In the genomic region with DNA sequence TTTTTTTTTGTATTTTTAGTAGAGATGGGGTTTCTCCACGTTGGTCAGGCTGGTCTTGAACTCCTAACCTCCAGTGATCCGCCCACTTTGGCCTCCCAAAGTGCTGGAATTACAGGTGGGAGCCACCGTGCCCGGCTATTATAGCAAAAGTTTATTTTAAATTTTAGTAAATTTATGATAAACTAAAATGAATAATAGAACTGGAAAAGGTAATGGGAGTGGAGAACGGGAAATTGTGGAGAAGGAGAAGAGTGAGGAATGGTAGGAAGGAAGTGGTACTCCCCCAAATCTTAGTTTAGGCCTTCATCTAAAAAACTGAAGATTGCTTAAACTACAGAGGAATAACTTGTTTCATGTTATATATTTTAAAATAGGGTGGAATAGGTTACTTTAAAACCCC, we compare ENCODE assay signal across 35 cellular contexts.
"Had no signal": no experiment of that assay in that cellular context is flagged by ENCODE, and none has a peak within 500 bp of the region (broad histone marks: within the 10 kb centered on the region; RNA-seq: fewer than 3 reads in every experiment).

No MANE protein-coding gene starts in this region.

- H3K27me3 ChIP-seq: MG63 had no signal

- H3K36me3 ChIP-seq: MG63 had no signal

- H3K9me3 ChIP-seq: MG63 had no signal

- H3K4me3 ChIP-seq: MG63 had no signal

- DNase-seq: Karpas-422, Kasumi-1, MG63, MM.1S, MV-4-11, NCI-H1048, NCI-H1092, NCI-H1092 treated with DMSO at 0.1 percent for 48 hours, NCI-H1105, NCI-H1105 treated with DMSO at 0.1 percent for 48 hours, NCI-H1417, NCI-H1417 treated with DMSO at 0.1 percent for 48 hours, NCI-H1436, NCI-H1436 treated with DMSO at 0.1 percent for 48 hours, NCI-H146, NCI-H1694, NCI-H1694 treated with DMSO at 0.1 percent for 48 hours, NCI-H187, NCI-H187 treated with DMSO at 0.1 percent for 48 hours, NCI-H1930, NCI-H2029, NCI-H2029 treated with DMSO at 0.1 percent for 48 hours, NCI-H2081, NCI-H2081 treated with DMSO at 0.1 percent for 48 hours, NCI-H2107, NCI-H2171, NCI-H2171 treated with DMSO at 0.1 percent for 48 hours, NCI-H2227 treated with DMSO at 0.1 percent for 48 hours, NCI-H226, NCI-H446, NCI-H446 treated with DMSO at 0.1 percent for 48 hours, NCI-H510A, NCI-H510A treated with DMSO at 0.1 percent for 48 hours, NCI-H524, NCI-H524 treated with DMSO at 0.1 percent for 48 hours had no signal
